In genomic region chr22:21001601-21002325, GRCh38 we compare ENCODE assay signal across 1 cellular context.
TF ChIP-seq lines count a peak whose summit lies in the region.

A gene with protein sequence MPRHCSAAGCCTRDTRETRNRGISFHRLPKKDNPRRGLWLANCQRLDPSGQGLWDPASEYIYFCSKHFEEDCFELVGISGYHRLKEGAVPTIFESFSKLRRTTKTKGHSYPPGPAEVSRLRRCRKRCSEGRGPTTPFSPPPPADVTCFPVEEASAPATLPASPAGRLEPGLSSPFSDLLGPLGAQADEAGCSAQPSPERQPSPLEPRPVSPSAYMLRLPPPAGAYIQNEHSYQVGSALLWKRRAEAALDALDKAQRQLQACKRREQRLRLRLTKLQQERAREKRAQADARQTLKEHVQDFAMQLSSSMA (minus strand): TSS chr22:21002118. CDS start chr22:21001911, 207 bp downstream.

TF ChIP-seq in HepG2, 621 proteins besides CTCF, POLR2A, EP300 and RAD21 (continued from another document and continues in another):
- TF ChIP-seq REST (IDR thresholded peaks at IDR 0.05; ENCODE audit: borderline replicate concordance in 1 of 2, low read depth in 1 of 2, low read length in 2 of 2): no peak
- TF ChIP-seq, protein P1, sequence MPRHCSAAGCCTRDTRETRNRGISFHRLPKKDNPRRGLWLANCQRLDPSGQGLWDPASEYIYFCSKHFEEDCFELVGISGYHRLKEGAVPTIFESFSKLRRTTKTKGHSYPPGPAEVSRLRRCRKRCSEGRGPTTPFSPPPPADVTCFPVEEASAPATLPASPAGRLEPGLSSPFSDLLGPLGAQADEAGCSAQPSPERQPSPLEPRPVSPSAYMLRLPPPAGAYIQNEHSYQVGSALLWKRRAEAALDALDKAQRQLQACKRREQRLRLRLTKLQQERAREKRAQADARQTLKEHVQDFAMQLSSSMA (CRISPR knock-in tag; IDR thresholded peaks at IDR 0.05): no peak; the same call in 1 of the 2 replicates
- TF ChIP-seq, protein P2, sequence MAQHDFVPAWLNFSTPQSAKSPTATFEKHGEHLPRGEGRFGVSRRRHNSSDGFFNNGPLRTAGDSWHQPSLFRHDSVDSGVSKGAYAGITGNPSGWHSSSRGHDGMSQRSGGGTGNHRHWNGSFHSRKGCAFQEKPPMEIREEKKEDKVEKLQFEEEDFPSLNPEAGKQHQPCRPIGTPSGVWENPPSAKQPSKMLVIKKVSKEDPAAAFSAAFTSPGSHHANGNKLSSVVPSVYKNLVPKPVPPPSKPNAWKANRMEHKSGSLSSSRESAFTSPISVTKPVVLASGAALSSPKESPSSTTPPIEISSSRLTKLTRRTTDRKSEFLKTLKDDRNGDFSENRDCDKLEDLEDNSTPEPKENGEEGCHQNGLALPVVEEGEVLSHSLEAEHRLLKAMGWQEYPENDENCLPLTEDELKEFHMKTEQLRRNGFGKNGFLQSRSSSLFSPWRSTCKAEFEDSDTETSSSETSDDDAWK (CRISPR knock-in tag; IDR thresholded peaks at IDR 0.05): no peak
- peak; percentile 33; the same call in 1 of the 2 replicates for TF ChIP-seq CENPT (CRISPR knock-in tag; IDR thresholded peaks at IDR 0.05; ENCODE audit: low read depth)
- TF ChIP-seq RBM22 (optimal IDR thresholded peaks at IDR 0.05; ENCODE audit: low read length): no peak
- TF ChIP-seq NFYC (CRISPR knock-in tag; IDR thresholded peaks at IDR 0.05): peak; percentile 19; the same call in 1 of the 2 replicates
- peak; percentile 82 for TF ChIP-seq IKZF5 (CRISPR knock-in tag; IDR thresholded peaks at IDR 0.05)
- TF ChIP-seq YEATS4 (CRISPR knock-in tag; IDR thresholded peaks at IDR 0.05; ENCODE audit: borderline replicate concordance): peak; percentile 86
- TF ChIP-seq SOX13 (IDR thresholded peaks at IDR 0.05): no peak; the same call in 1 of the 2 replicates
- TF ChIP-seq SOX13 (CRISPR knock-in tag; conservative IDR thresholded peaks at IDR 0.05 in 1 of 2, IDR thresholded peaks at IDR 0.05 in 1 of 2): peak in 1 of 2 experiments; percentile 9; a peak in 1 of 4 replicates
- peak; percentile 89 for TF ChIP-seq GATAD1 (CRISPR knock-in tag; IDR thresholded peaks at IDR 0.05)
- peak; percentile 89 for TF ChIP-seq ZNF704 (CRISPR knock-in tag; IDR thresholded peaks at IDR 0.05; ENCODE audit: borderline replicate concordance)
- no peak for TF ChIP-seq GRHL1 (CRISPR knock-in tag; conservative IDR thresholded peaks at IDR 0.05)
- TF ChIP-seq SSRP1 (CRISPR knock-in tag; IDR thresholded peaks at IDR 0.05): no peak
- TF ChIP-seq ZNF549 (CRISPR knock-in tag; IDR thresholded peaks at IDR 0.05): no peak
- 0 out of 2 replicates have a peak, but pooled peaks have one; percentile 24 for TF ChIP-seq SIX1 (CRISPR knock-in tag; IDR thresholded peaks at IDR 0.05; ENCODE audit: borderline replicate concordance)
- peak; percentile 39; the same call in 1 of the 2 replicates for TF ChIP-seq IRF2 (CRISPR knock-in tag; IDR thresholded peaks at IDR 0.05)
- TF ChIP-seq ZNF781 (CRISPR knock-in tag; IDR thresholded peaks at IDR 0.05; ENCODE audit: borderline replicate concordance, not compliant biosample characterization): peak; percentile 94
- no peak for TF ChIP-seq ZBTB44 (CRISPR knock-in tag; IDR thresholded peaks at IDR 0.05)
- no peak for TF ChIP-seq SATB2 (CRISPR knock-in tag; IDR thresholded peaks at IDR 0.05)
- TF ChIP-seq SAP130 (CRISPR knock-in tag; IDR thresholded peaks at IDR 0.05; ENCODE audit: low read depth): peak; percentile 82
- TF ChIP-seq RFXAP (CRISPR knock-in tag; IDR thresholded peaks at IDR 0.05; ENCODE audit: borderline replicate concordance): no peak
- no peak for TF ChIP-seq MBD4 (IDR thresholded peaks at IDR 0.05; ENCODE audit: borderline replicate concordance, low read length)
- TF ChIP-seq E2F1 (CRISPR knock-in tag; IDR thresholded peaks at IDR 0.05): peak; percentile 69; the same call in 1 of the 2 replicates
- peak; percentile 96 for TF ChIP-seq ZNF749 (CRISPR knock-in tag; IDR thresholded peaks at IDR 0.05; ENCODE audit: borderline replicate concordance)
- TF ChIP-seq DMAP1 (CRISPR knock-in tag; IDR thresholded peaks at IDR 0.05): peak; percentile 83; the same call in 1 of the 2 replicates
- peak; percentile 82 for TF ChIP-seq HOXA3 (CRISPR knock-in tag; IDR thresholded peaks at IDR 0.05)
- no peak for TF ChIP-seq ZNF263 (CRISPR knock-in tag; IDR thresholded peaks at IDR 0.05)
- TF ChIP-seq, protein P3, sequence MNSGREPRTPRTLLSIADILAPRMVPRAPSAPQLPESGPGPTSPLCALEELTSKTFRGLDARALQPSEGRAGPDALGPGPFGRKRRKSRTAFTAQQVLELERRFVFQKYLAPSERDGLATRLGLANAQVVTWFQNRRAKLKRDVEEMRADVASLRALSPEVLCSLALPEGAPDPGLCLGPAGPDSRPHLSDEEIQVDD (CRISPR knock-in tag; IDR thresholded peaks at IDR 0.05; ENCODE audit: borderline replicate concordance): no peak; the same call in 1 of the 2 replicates
- TF ChIP-seq NR2F6 (IDR thresholded peaks at IDR 0.05): no peak
- TF ChIP-seq NR2F6 (CRISPR knock-in tag; IDR thresholded peaks at IDR 0.05): peak; percentile 36
- TF ChIP-seq MXI1 (IDR thresholded peaks at IDR 0.05; ENCODE audit: borderline replicate concordance, low read depth, low read length): peak; percentile 92; the same call in 2 of the 3 replicates
- TF ChIP-seq ZHX1 (CRISPR knock-in tag; IDR thresholded peaks at IDR 0.05; ENCODE audit: low read depth): peak; percentile 59
- peak; percentile 18; the same call in 1 of the 2 replicates for TF ChIP-seq RFX1 (IDR thresholded peaks at IDR 0.05)
- TF ChIP-seq, protein P4, sequence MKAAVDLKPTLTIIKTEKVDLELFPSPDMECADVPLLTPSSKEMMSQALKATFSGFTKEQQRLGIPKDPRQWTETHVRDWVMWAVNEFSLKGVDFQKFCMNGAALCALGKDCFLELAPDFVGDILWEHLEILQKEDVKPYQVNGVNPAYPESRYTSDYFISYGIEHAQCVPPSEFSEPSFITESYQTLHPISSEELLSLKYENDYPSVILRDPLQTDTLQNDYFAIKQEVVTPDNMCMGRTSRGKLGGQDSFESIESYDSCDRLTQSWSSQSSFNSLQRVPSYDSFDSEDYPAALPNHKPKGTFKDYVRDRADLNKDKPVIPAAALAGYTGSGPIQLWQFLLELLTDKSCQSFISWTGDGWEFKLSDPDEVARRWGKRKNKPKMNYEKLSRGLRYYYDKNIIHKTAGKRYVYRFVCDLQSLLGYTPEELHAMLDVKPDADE (CRISPR knock-in tag; IDR thresholded peaks at IDR 0.05): peak; percentile 74; the same call in 1 of the 2 replicates
